8 cellular contexts compared by ENCODE assay signal in the genomic region with DNA sequence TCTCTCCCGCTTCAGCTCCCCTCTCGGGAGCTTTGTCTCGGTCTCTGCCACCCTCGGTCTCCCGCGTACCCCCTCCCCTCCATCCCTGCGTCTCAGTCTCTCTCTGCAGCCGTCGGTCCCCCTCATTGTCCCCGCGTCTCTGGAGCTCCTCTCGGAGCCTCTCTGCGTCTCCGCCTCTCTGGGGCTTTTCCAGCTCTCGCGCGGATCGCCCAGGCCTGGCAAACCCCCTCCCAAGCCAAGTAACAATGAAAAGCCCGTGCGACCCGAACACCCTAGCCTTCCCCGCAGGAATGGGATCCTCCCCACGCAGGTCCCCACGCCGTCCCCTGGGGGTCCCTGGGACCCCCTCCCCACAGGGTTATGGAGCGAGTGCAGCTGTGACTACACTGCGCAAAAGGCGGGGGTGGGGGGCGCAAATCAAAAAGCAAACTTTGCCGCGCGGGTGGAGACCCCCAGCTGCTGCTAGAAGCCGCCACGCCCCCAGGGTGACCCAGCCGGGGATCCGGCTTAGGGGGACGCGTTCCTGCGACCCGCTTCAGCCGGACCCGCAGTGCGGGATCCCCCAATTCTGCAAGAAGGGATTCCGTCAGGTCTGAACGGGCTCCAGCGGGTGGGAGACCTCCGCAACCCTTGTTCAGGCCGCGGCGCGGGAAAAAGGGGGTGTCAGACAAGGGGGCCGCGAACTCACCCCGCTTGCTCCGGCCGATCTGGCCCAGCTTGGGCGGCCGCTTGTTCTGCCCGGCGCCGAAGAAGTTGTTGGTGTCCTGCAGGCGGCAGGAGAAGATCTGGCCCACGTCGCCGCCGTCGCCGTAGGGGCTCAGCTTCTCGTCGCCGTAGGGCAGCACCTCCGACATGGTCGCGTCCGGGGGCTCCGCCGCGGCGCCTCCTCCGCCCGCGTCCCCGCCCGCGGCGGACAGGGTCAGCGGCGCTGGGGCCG. TPM values are rescaled to one million over a fixed set of nuclear protein-coding genes. Genes with fewer than 3 reads are reported as not detected.
DNase-seq lines count a peak whose midpoint lies in the region; ATAC-seq and TF ChIP-seq lines count a peak whose summit lies in the region.

No MANE protein-coding gene starts in this region.

- peak overlapping the region; percentile 86 for H3K18ac ChIP-seq in mesendoderm (ENCODE audit: low read length)

- no peaks in the 10 kb centered on the region for H3K36me3 ChIP-seq in HUES64 (ENCODE audit: insufficient read depth, low read length)
- no peaks in the 10 kb centered on the region for H3K36me3 ChIP-seq in mesendoderm (ENCODE audit: control insufficient read depth, insufficient read depth, low read length)
- no peaks in the 10 kb centered on the region for H3K36me3 ChIP-seq in aorta (ENCODE audit: control insufficient read depth in 1 of 2, insufficient read depth in 2 of 2, low read length in 1 of 2)

- no peak overlapping the region for H2BK5ac ChIP-seq in mesendoderm (ENCODE audit: low read length)

- WGBS in HUES64 = under 1% methylated on average over 89 of the region's 89 CpGs
- no CpG with 5 or more reads among the region's 89 CpGs for WGBS in mesendoderm (ENCODE audit: extremely low coverage, insufficient coverage, low lambda C conversion rate)
- 1% methylated on average over 84 to 89 of the region's 89 CpGs for WGBS in aorta, 2 donors

- H2AK5ac ChIP-seq in mesendoderm (ENCODE audit: low read length) = no peak overlapping the region

- H3K27me3 ChIP-seq in HUES64 (ENCODE audit: insufficient read depth, low read length) = peaks cover 80% of the 10 kb centered on the region
- peaks cover 4% of the 10 kb centered on the region for H3K27me3 ChIP-seq in mesendoderm (ENCODE audit: insufficient read depth, low read length, poor library complexity)
- H3K27me3 ChIP-seq in aorta (ENCODE audit: control insufficient read depth in 1 of 2, insufficient read depth in 2 of 2, low read length in 1 of 2) = no peaks in the 10 kb centered on the region

- H3K27ac ChIP-seq in HUES64 (ENCODE audit: low read depth, low read length) (no peak overlapping the region), mesendoderm (ENCODE audit: low read depth, low read length) (no peak overlapping the region), aorta (ENCODE audit: low read depth in 1 of 2, low read length in 2 of 2) (no peak overlapping the region)

- no peak overlapping the region for H4K5ac ChIP-seq in mesendoderm (ENCODE audit: low read length)

- DNase-seq in AG04449 (ENCODE audit: low read depth, low spot score) (no peak), choroid plexus epithelial cell (ENCODE audit: low read depth) (no peak), mesendoderm (peak; percentile 68), aorta (no peak), SKM-1 (lab: John Stamatoyannopoulos, UW; ENCODE audit: unreplicated experiment) (no peak), cerebellum (ENCODE audit: low spot score) (no peak)

- H3K9ac ChIP-seq in HUES64 (ENCODE audit: low read depth, low read length) (0 out of 2 replicates have a peak overlapping the region, but pooled peaks have one; percentile 11), mesendoderm (ENCODE audit: low read length) (peak overlapping the region; percentile 65)

- no peak overlapping the region for H4K8ac ChIP-seq in mesendoderm (ENCODE audit: low read depth, low read length)

- peak overlapping the region; percentile 70 for H3K4me3 ChIP-seq in AG04449 (ENCODE audit: low read depth, low read length)
- H3K4me3 ChIP-seq in HUES64 (ENCODE audit: low read length) = peak overlapping the region; percentile 78
- peak overlapping the region; percentile 61 for H3K4me3 ChIP-seq in choroid plexus epithelial cell (ENCODE audit: low read depth, low read length)
- peak overlapping the region; percentile 38 for H3K4me3 ChIP-seq in mesendoderm (ENCODE audit: low read length)
- H3K4me3 ChIP-seq in aorta (ENCODE audit: low read length in 2 of 2) = peak overlapping the region; percentile 37 to 55

- intact Hi-C loops in aorta (cut with DNase I) = no loop called here

- H2BK120ac ChIP-seq in mesendoderm (ENCODE audit: low read depth, low read length) = no peak overlapping the region

- CTCF ChIA-PET in AG04449 (lab: Yijun Ruan, JAX) = interaction anchor here (0.9 to 11.5 kb wide), 11 partner anchors 9 to 411 kb away, joined by 3 to 98 read pairs (median 7); no protein-coding TSS in a partner anchor

- H3K4ac ChIP-seq in mesendoderm (ENCODE audit: low read depth, low read length) = peak overlapping the region; percentile 22

- no peak overlapping the region for H2BK15ac ChIP-seq in mesendoderm (replicated peaks; ENCODE audit: low read depth)

- H3K79me1 ChIP-seq in mesendoderm (ENCODE audit: low read length) = no peaks in the 10 kb centered on the region

- peak overlapping the region; percentile 95 for H3K23ac ChIP-seq in mesendoderm (ENCODE audit: low read length)

- peak overlapping the region; percentile 76 for H3K4me2 ChIP-seq in mesendoderm (ENCODE audit: low read length)

- H3K79me2 ChIP-seq in mesendoderm (ENCODE audit: control insufficient read depth, insufficient read depth, low read length) = no peaks in the 10 kb centered on the region

- POLR2A ChIA-PET in AG04449 (lab: Yijun Ruan, JAX) = interaction anchor here (0.5 to 0.6 kb wide), 3 partner anchors 14 to 228 kb away, joined by 3 read pairs; no protein-coding TSS in a partner anchor

- H3K4me1 ChIP-seq in HUES64 (ENCODE audit: insufficient read depth, low read length) (peaks cover 28% of the 10 kb centered on the region), mesendoderm (ENCODE audit: control insufficient read depth, low read depth, low read length) (peaks cover 1% of the 10 kb centered on the region), aorta (ENCODE audit: control insufficient read depth in 1 of 2, insufficient read depth in 2 of 2, low read length in 2 of 2) (no peaks in the 10 kb centered on the region)

- H3K56ac ChIP-seq in mesendoderm (ENCODE audit: low read length) = peak overlapping the region; percentile 82

- no peak for ATAC-seq in aorta (ENCODE audit: low FRiP score)
- no peak for ATAC-seq in HG03025 (IDR thresholded peaks at IDR 0.05; ENCODE audit: low FRiP score, unreplicated experiment)

- H3K9me3 ChIP-seq in HUES64 (ENCODE audit: insufficient read depth, low read depth, low read length) (no peaks in the 10 kb centered on the region), aorta (ENCODE audit: control insufficient read depth, low read length) (no peaks in the 10 kb centered on the region)

- TF ChIP-seq CTCF in AG04449 (IDR thresholded peaks at IDR 0.05; ENCODE audit: insufficient read depth, low read length, missing control alignments) = no peak
- TF ChIP-seq CTCF in choroid plexus epithelial cell (conservative IDR thresholded peaks at IDR 0.05; ENCODE audit: low read depth, low read length) = no peak

RNA-seq across cellular contexts. Expression of a gene that starts 1.2 kb away (rescaled TPM):
- 6.3 TPM for polyA plus RNA-seq in HUES64 (2013, experiment 1 of 2)
- 11.6 TPM for polyA plus RNA-seq in HUES64 (2013, experiment 2 of 2)
- 2.4 TPM for polyA plus RNA-seq in mesendoderm (2013, experiment 1 of 2)
- 2.6 TPM for polyA plus RNA-seq in mesendoderm (2013, experiment 2 of 2)
- total RNA-seq in aorta (10 to 100 TPM; 11.5 to 21.8 TPM), cerebellum (26.5 TPM)
- polyA plus RNA-seq in aorta = 10 to 100 TPM in 1 of 2 donors, 1 to 10 TPM in 1; 9.6 to 36.8 TPM

RNA-seq across cellular contexts. Expression of a gene that starts 23.2 kb away (rescaled TPM):
- polyA plus RNA-seq in HUES64 (2013, experiment 1 of 2) = 16.6 TPM
- 18.6 TPM for polyA plus RNA-seq in HUES64 (2013, experiment 2 of 2)
- 10.8 TPM for polyA plus RNA-seq in mesendoderm (2013, experiment 1 of 2)
- 10.5 TPM for polyA plus RNA-seq in mesendoderm (2013, experiment 2 of 2)
- total RNA-seq in aorta (10 to 100 TPM; 16.8 to 18.6 TPM), cerebellum (10.3 TPM)
- 1 to 10 TPM; 5.5 to 9.6 TPM for polyA plus RNA-seq in aorta
